ENCODE assay signal across 1 cellular context in the genomic region with DNA sequence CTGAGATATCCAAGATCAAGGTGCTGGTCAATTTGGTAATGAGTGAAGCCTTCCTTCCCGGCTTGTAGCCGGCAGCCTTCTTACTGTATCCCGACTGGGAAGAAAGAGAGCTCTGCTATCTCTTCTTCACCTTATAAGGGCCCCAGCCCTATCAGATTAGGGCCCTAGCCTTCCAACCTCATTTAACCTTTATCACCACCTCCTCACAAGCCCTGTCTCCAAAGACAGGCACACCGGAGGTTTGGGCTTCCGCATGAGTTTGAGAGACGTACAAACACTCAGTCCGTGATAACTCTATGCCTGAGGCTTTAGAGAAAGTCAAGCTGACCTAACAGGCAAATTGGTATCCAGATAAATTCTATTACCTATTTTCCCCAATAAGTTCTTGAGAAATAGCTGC.
TF ChIP-seq lines count a peak whose summit lies in the region.

No MANE protein-coding gene starts in this region.

TF ChIP-seq in K562, 482 proteins besides CTCF, POLR2A, EP300 and RAD21 (continued from another document):
- TF ChIP-seq, protein P1, sequence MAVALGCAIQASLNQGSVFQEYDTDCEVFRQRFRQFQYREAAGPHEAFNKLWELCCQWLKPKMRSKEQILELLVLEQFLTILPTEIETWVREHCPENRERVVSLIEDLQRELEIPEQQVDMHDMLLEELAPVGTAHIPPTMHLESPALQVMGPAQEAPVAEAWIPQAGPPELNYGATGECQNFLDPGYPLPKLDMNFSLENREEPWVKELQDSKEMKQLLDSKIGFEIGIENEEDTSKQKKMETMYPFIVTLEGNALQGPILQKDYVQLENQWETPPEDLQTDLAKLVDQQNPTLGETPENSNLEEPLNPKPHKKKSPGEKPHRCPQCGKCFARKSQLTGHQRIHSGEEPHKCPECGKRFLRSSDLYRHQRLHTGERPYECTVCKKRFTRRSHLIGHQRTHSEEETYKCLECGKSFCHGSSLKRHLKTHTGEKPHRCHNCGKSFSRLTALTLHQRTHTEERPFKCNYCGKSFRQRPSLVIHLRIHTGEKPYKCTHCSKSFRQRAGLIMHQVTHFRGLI (CRISPR knock-in tag; IDR thresholded peaks at IDR 0.05): peak; percentile 70; the same call in 1 of the 2 replicates
- peak; percentile 55 for TF ChIP-seq L3MBTL2 (IDR thresholded peaks at IDR 0.05)
- no peak for TF ChIP-seq YBX1 (IDR thresholded peaks at IDR 0.05)
- TF ChIP-seq POLR2G (IDR thresholded peaks at IDR 0.05; ENCODE audit: low read depth, low read length): 0 out of 2 replicates have a peak, but pooled peaks have one; percentile 19
- TF ChIP-seq RB1 (IDR thresholded peaks at IDR 0.05; ENCODE audit: low read depth): peak; percentile 19; the same call in 1 of the 2 replicates
- 0 out of 2 replicates have a peak, but pooled peaks have one; percentile 51 for TF ChIP-seq ESRRA (IDR thresholded peaks at IDR 0.05; ENCODE audit: borderline replicate concordance, low read depth)
- TF ChIP-seq, protein P2, sequence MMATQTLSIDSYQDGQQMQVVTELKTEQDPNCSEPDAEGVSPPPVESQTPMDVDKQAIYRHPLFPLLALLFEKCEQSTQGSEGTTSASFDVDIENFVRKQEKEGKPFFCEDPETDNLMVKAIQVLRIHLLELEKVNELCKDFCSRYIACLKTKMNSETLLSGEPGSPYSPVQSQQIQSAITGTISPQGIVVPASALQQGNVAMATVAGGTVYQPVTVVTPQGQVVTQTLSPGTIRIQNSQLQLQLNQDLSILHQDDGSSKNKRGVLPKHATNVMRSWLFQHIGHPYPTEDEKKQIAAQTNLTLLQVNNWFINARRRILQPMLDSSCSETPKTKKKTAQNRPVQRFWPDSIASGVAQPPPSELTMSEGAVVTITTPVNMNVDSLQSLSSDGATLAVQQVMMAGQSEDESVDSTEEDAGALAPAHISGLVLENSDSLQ (IDR thresholded peaks at IDR 0.05): peak; percentile 18; the same call in 1 of the 2 replicates
- TF ChIP-seq TCF7 (IDR thresholded peaks at IDR 0.05; ENCODE audit: borderline replicate concordance): no peak
- peak; percentile 77 for TF ChIP-seq MECOM (CRISPR knock-in tag; IDR thresholded peaks at IDR 0.05)
- TF ChIP-seq LCOR (CRISPR knock-in tag; IDR thresholded peaks at IDR 0.05): 0 out of 2 replicates have a peak, but pooled peaks have one; percentile 33
- TF ChIP-seq TAF7 (tag; IDR thresholded peaks at IDR 0.05): peak; percentile 45; the same call in 1 of the 2 replicates
- no peak for TF ChIP-seq ATF1 (CRISPR knock-in tag; IDR thresholded peaks at IDR 0.05)
- peak; percentile 31; the same call in 1 of the 2 replicates for TF ChIP-seq ATF1 (tag; IDR thresholded peaks at IDR 0.05)
- peak; percentile 60 to 96; a peak in 3 of 4 replicates for TF ChIP-seq SRF (CRISPR knock-in tag; IDR thresholded peaks at IDR 0.05)
- TF ChIP-seq HMBOX1 (IDR thresholded peaks at IDR 0.05): 0 out of 2 replicates have a peak, but pooled peaks have one; percentile 18
- TF ChIP-seq, protein P3, sequence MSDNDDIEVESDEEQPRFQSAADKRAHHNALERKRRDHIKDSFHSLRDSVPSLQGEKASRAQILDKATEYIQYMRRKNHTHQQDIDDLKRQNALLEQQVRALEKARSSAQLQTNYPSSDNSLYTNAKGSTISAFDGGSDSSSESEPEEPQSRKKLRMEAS (CRISPR knock-in tag; IDR thresholded peaks at IDR 0.05): no peak
- peak; percentile 71 for TF ChIP-seq LEF1 (IDR thresholded peaks at IDR 0.05)
- no peak for TF ChIP-seq SRSF9 (IDR thresholded peaks at IDR 0.05; ENCODE audit: borderline replicate concordance, low read depth, low read length)
- peak; percentile 77 for TF ChIP-seq ELF1 (tag; IDR thresholded peaks at IDR 0.05)
- no peak for TF ChIP-seq NR2C2 (CRISPR knock-in tag; IDR thresholded peaks at IDR 0.05)
- TF ChIP-seq NR2C2 (tag; IDR thresholded peaks at IDR 0.05): peak; percentile 73
- no peak for TF ChIP-seq TRIM24 (IDR thresholded peaks at IDR 0.05)
- TF ChIP-seq ZNF699 (CRISPR knock-in tag; IDR thresholded peaks at IDR 0.05; ENCODE audit: insufficient replicate concordance): no peak
- TF ChIP-seq MCM2 (IDR thresholded peaks at IDR 0.05; ENCODE audit: low read depth): no peak
- TF ChIP-seq ARNT (IDR thresholded peaks at IDR 0.05): 0 out of 4 replicates have a peak, but pooled peaks of 1 of the 2 experiments have one; percentile 3
- peak; percentile 25; the same call in 1 of the 2 replicates for TF ChIP-seq SMARCA4 (IDR thresholded peaks at IDR 0.05)
- peak; percentile 24; the same call in 1 of the 2 replicates for TF ChIP-seq TAL1 (IDR thresholded peaks at IDR 0.05)
- TF ChIP-seq ZNF592 (IDR thresholded peaks at IDR 0.05): peak; percentile 67
- TF ChIP-seq TBP (optimal IDR thresholded peaks at IDR 0.05; ENCODE audit: low read depth, low read length): peak; percentile 20
- peak; percentile 73 for TF ChIP-seq NCOR1 (IDR thresholded peaks at IDR 0.05)
